ENCODE assay signal across 11 cellular contexts in genomic region chr10:119786117-119786769, GRCh38.
DNase-seq lines count a peak whose midpoint lies in the region; ATAC-seq, FAIRE-seq and TF ChIP-seq lines count a peak whose summit lies in the region.
"Had no signal": no experiment of that assay in that cellular context is flagged by ENCODE, and none has a peak within 500 bp of the region (broad histone marks: within the 10 kb centered on the region; RNA-seq: fewer than 3 reads in every experiment).

No MANE protein-coding gene starts in this region.

- no peak for TF ChIP-seq EP300 in H1 (IDR thresholded peaks at IDR 0.05; ENCODE audit: borderline replicate concordance in 1 of 2, low read depth in 2 of 2, low read length in 2 of 2)

- TF ChIP-seq POLR2A in H1 (IDR thresholded peaks at IDR 0.05; ENCODE audit: control extremely low read depth in 1 of 2, low read depth in 2 of 2, low read length in 2 of 2) = no peak

- no peak overlapping the region for H2AK5ac ChIP-seq in H1 (ENCODE audit: low read depth, low read length)

- no peak overlapping the region for H3K14ac ChIP-seq in H1 (ENCODE audit: insufficient read length)

- H3K27ac Mint-ChIP-seq in GM23338 = peak overlapping the region; percentile 92
- H3K27ac Mint-ChIP-seq: activated CD8-positive, alpha-beta T cell treated with anti-CD3 and anti-CD28 coated beads for 36 hours had no signal

- H2BK5ac ChIP-seq in H1 (ENCODE audit: low read depth, low read length) = peak overlapping the region; percentile 3; the same call in 1 of the 2 replicates

- H3K23me2 ChIP-seq in H1 (ENCODE audit: low read depth, low read length) = no peaks in the 10 kb centered on the region

- no peak overlapping the region for H3K23ac ChIP-seq in H1 (ENCODE audit: insufficient read length)

- no peaks in the 10 kb centered on the region for H3K9me3 ChIP-seq in H1 (ENCODE audit: insufficient read depth in 2 of 2, low read depth in 1 of 2, low read length in 1 of 2)
- H3K9me3 ChIP-seq: spleen had no signal

- 29% methylated on average over 5 of the region's 5 CpGs; no CpG with 5 or more reads in 1 of the 2 experiments for WGBS in H1 (ENCODE audit: extremely low coverage in 1 of 2, insufficient coverage in 1 of 2, insufficient read length in 1 of 2, insufficient replicate concordance in 2 of 2, low coverage in 1 of 2, low lambda C conversion rate in 2 of 2, missing lambda C conversion rate in 1 of 2), 2 experiments

- peak overlapping the region; percentile 65 for H4K5ac ChIP-seq in H1 (ENCODE audit: insufficient read length, low read depth, low read length)

- H4K91ac ChIP-seq in H1 (replicated peaks; ENCODE audit: insufficient read length, low read length) = peak overlapping the region; percentile 63

- no peak for TF ChIP-seq RAD21 in H1 (IDR thresholded peaks at IDR 0.05 in 1 of 2, conservative IDR thresholded peaks at IDR 0.05 in 1 of 2; ENCODE audit: low read depth in 2 of 2, low read length in 2 of 2)

- H3K27me3 Mint-ChIP-seq in GM23338 (ENCODE audit: insufficient read depth, low read depth, poor library complexity) = peaks cover 8% of the 10 kb centered on the region
- H3K27me3 Mint-ChIP-seq: activated CD8-positive, alpha-beta T cell treated with anti-CD3 and anti-CD28 coated beads for 36 hours had no signal

- no peak overlapping the region; the same call in 1 of the 2 replicates for H2BK12ac ChIP-seq in H1 (ENCODE audit: low read depth, low read length)

- POLR2A ChIA-PET in H1 (lab: Charles Lee; ENCODE audit: partially characterized antibody) = interaction anchor here (0.6 to 2.1 kb wide), 4 partner anchors 32 to 686 kb away, joined by 3 to 6 read pairs (median 4); no protein-coding TSS in a partner anchor

- H3K56ac ChIP-seq in H1 (replicated peaks; ENCODE audit: insufficient read length, low read depth, low read length) = no peak overlapping the region

- no peak overlapping the region for H2BK20ac ChIP-seq in H1 (ENCODE audit: low read length)

- no peaks in the 10 kb centered on the region for H3K79me1 ChIP-seq in H1 (ENCODE audit: low read depth, low read length)

- TF ChIP-seq CTCF in GM23338 (conservative IDR thresholded peaks at IDR 0.05; ENCODE audit: low read depth in 2 of 2) (no peak), H1 (IDR thresholded peaks at IDR 0.05; ENCODE audit: control extremely low read depth in 1 of 3, insufficient read depth in 1 of 3, low read depth in 1 of 3, low read length in 3 of 3) (no peak)

- H4K8ac ChIP-seq in H1 (ENCODE audit: extremely low read depth, insufficient read depth, low read length) = no peak overlapping the region

- H3K4ac ChIP-seq in H1 (replicated peaks; ENCODE audit: insufficient read length, low read depth, low read length) = no peak overlapping the region

- peak; percentile 99 for FAIRE-seq in H1 (lab: Jason Lieb, UNC)

- H3K27ac ChIP-seq in GM23338 (ENCODE audit: low read depth) = peak overlapping the region; percentile 92
- peak overlapping the region; percentile 26; the same call in 1 of the 2 replicates for H3K27ac ChIP-seq in H1 (ENCODE audit: low read depth, low read length)
- H3K27ac ChIP-seq: spleen had no signal

- no peaks in the 10 kb centered on the region; the same call in 1 of the 2 replicates for H3F3A ChIP-seq in GM23338 (replicated peaks; ENCODE audit: low read depth)

- H3K4me1 ChIP-seq in GM23338 (ENCODE audit: insufficient read depth) (peaks cover 22% of the 10 kb centered on the region), H1 (replicated peaks in 1 of 4; ENCODE audit: control insufficient read depth in 3 of 4, insufficient read depth in 4 of 4, low read length in 3 of 4) (peaks cover 0 to 8% (median 5%) of the 10 kb centered on the region in 4 experiments)

- no peaks in the 10 kb centered on the region for H3K79me2 ChIP-seq in GM23338 (replicated peaks; ENCODE audit: insufficient read depth)
- no peaks in the 10 kb centered on the region for H3K79me2 ChIP-seq in H1 (ENCODE audit: control insufficient read depth in 1 of 2, insufficient read depth in 2 of 2, low read length in 2 of 2)

- H3K36me3 ChIP-seq in GM23338 (ENCODE audit: insufficient read depth) (no peaks in the 10 kb centered on the region), H1 (ENCODE audit: control insufficient read depth in 2 of 4, insufficient read depth in 4 of 4, low read length in 3 of 4) (no peaks in the 10 kb centered on the region)

- no peak overlapping the region for H2AFZ ChIP-seq in GM23338
- no peak overlapping the region for H2AFZ ChIP-seq in H1 (ENCODE audit: low read length)

- H3K9me3 Mint-ChIP-seq in GM23338 = no peaks in the 10 kb centered on the region
- H3K9me3 Mint-ChIP-seq: activated CD8-positive, alpha-beta T cell treated with anti-CD3 and anti-CD28 coated beads for 36 hours had no signal

- H3K4me3 ChIP-seq in GM23338 = peak overlapping the region; percentile 28; the same call in 1 of the 2 replicates
- H3K4me3 ChIP-seq in H1 (ENCODE audit: extremely low read depth in 1 of 4, insufficient read depth in 2 of 4, low read depth in 3 of 4, low read length in 4 of 4) = peak overlapping the region in 2 of 4 experiments; percentile 16 to 38; a peak in 1 of 8 replicates
- H3K4me3 ChIP-seq: spleen had no signal

- peaks cover 47% of the 10 kb centered on the region for H3K4me1 Mint-ChIP-seq in GM23338

- H3K9me2 ChIP-seq in GM23338 (ENCODE audit: insufficient read depth) = no peaks in the 10 kb centered on the region

- H2BK15ac ChIP-seq in H1 (ENCODE audit: low read length) = no peak overlapping the region

- H3K9ac ChIP-seq in H1 (replicated peaks in 1 of 4; ENCODE audit: extremely low read depth in 1 of 4, low read depth in 3 of 4, low read length in 3 of 4) = peak overlapping the region in 2 of 4 experiments; percentile 25 to 31; a peak in 2 of 7 replicates

- no peaks in the 10 kb centered on the region for H4K20me1 ChIP-seq in GM23338 (replicated peaks; ENCODE audit: insufficient read depth)
- H4K20me1 ChIP-seq in H1 (replicated peaks in 1 of 2; ENCODE audit: control insufficient read depth in 1 of 2, insufficient read depth in 2 of 2, low read length in 2 of 2) = no peaks in the 10 kb centered on the region

- ATAC-seq in GM23338 (peak; percentile 99), HG02571 (IDR thresholded peaks at IDR 0.05; ENCODE audit: unreplicated experiment) (no peak)
- ATAC-seq: activated CD8-positive, alpha-beta T cell treated with anti-CD3 and anti-CD28 coated beads for 36 hours had no signal

- no peaks in the 10 kb centered on the region for H3K36me3 Mint-ChIP-seq in GM23338 (ENCODE audit: low read depth)

- H3K18ac ChIP-seq in H1 (ENCODE audit: extremely low read depth, low read length) = no peak overlapping the region; the same call in 1 of the 2 replicates

- H3K27me3 ChIP-seq in GM23338 (ENCODE audit: insufficient read depth) (no peaks in the 10 kb centered on the region), H1 (replicated peaks in 1 of 4; ENCODE audit: control insufficient read depth in 3 of 4, extremely low read depth in 1 of 4, insufficient read depth in 3 of 4, low read length in 3 of 4) (no peaks in the 10 kb centered on the region)
- H3K27me3 ChIP-seq: spleen had no signal

- H2BK120ac ChIP-seq in H1 (replicated peaks; ENCODE audit: low read depth, low read length) = no peak overlapping the region

- peak overlapping the region; percentile 48 for H3K4me2 ChIP-seq in GM23338
- peak overlapping the region; percentile 43 to 51 for H3K4me2 ChIP-seq in H1 (ENCODE audit: insufficient read depth in 1 of 2, low read depth in 2 of 2, low read length in 2 of 2)

- CTCF ChIA-PET in H1 (lab: Charles Lee; ENCODE audit: partially characterized antibody) = interaction anchor here (0.6 to 1.7 kb wide), 2 partner anchors 35 to 1236 kb away, joined by 3 to 7 read pairs; no protein-coding TSS in a partner anchor

- peak; percentile 91 for DNase-seq in GM23338 (ENCODE audit: low spot score)
- peak; percentile 57 for DNase-seq in NCI-H526 treated with DMSO at 0.1 percent for 48 hours (lab: John Stamatoyannopoulos, UW)
- peak in 1 of 2 experiments; percentile 38 for DNase-seq in H1 (ENCODE audit: low read depth in 1 of 2, low spot score in 2 of 2)
- peak; percentile 53 for DNase-seq in myocyte (ENCODE audit: low read depth)
- DNase-seq in NCI-H1417 (lab: John Stamatoyannopoulos, UW) = no peak
- no peak for DNase-seq in NCI-H510A treated with DMSO at 0.1 percent for 48 hours (lab: John Stamatoyannopoulos, UW)
- DNase-seq in NCI-H748 treated with DMSO at 0.1 percent for 48 hours (lab: John Stamatoyannopoulos, UW) = no peak
- DNase-seq: activated CD8-positive, alpha-beta T cell treated with anti-CD3 and anti-CD28 coated beads for 36 hours; NCI-H510A; spleen had no signal

- peak overlapping the region; percentile 35 for H3K4me3 Mint-ChIP-seq in GM23338
- H3K4me3 Mint-ChIP-seq: activated CD8-positive, alpha-beta T cell treated with anti-CD3 and anti-CD28 coated beads for 36 hours had no signal

TF ChIP-seq in GM23338, 12 proteins besides CTCF, POLR2A, EP300 and RAD21:
- TF ChIP-seq POLR2AphosphoS5 (IDR thresholded peaks at IDR 0.05; ENCODE audit: low read depth) (no peak), NANOG (IDR thresholded peaks at IDR 0.05; ENCODE audit: borderline replicate concordance) (peak; percentile 34; the same call in 1 of the 2 replicates), ZNF114 (CRISPR knock-in tag; IDR thresholded peaks at IDR 0.05) (no peak), CREB1 (CRISPR knock-in tag; IDR thresholded peaks at IDR 0.05; ENCODE audit: low read depth) (peak; percentile 33; the same call in 1 of the 2 replicates)

TF ChIP-seq in H1, 55 proteins besides CTCF, POLR2A, EP300 and RAD21 (continues in another document):
- TF ChIP-seq BACH1 (IDR thresholded peaks at IDR 0.05; ENCODE audit: low read length) (no peak), BCL11A (IDR thresholded peaks at IDR 0.05; ENCODE audit: low read depth in 2 of 2, low read length in 2 of 2) (no peak), BRCA1 (IDR thresholded peaks at IDR 0.05; ENCODE audit: low read depth, low read length) (no peak), PHF8 (conservative IDR thresholded peaks at IDR 0.05; ENCODE audit: low read depth, low read length) (no peak), TAF1 (IDR thresholded peaks at IDR 0.05; ENCODE audit: low read depth, low read length) (no peak; the same call in 1 of the 2 replicates), KDM5A (IDR thresholded peaks at IDR 0.05; ENCODE audit: low read length) (no peak), EZH2 (IDR thresholded peaks at IDR 0.05; ENCODE audit: low read depth, low read length, severe bottlenecking) (no peak), CHD1 (IDR thresholded peaks at IDR 0.05; ENCODE audit: low read depth, low read length) (no peak), RBBP5 (IDR thresholded peaks at IDR 0.05; ENCODE audit: borderline replicate concordance, low read depth, low read length) (no peak), HDAC6 (IDR thresholded peaks at IDR 0.05; ENCODE audit: low read depth, low read length) (no peak), ASH2L (IDR thresholded peaks at IDR 0.05; ENCODE audit: low read length) (peak; percentile 90), SP2 (IDR thresholded peaks at IDR 0.05; ENCODE audit: low read length) (no peak), POU5F1 (IDR thresholded peaks at IDR 0.05; ENCODE audit: low read depth, low read length) (no peak), CHD2 (IDR thresholded peaks at IDR 0.05; ENCODE audit: low read length) (0 out of 2 replicates have a peak, but pooled peaks have one; percentile 10), SUZ12 (IDR thresholded peaks at IDR 0.05; ENCODE audit: low read length) (no peak), GABPA (IDR thresholded peaks at IDR 0.05; ENCODE audit: borderline replicate concordance, insufficient read depth, low read length) (no peak)

Comparison
In these comparisons a context has a peak if more than half of its experiments do, and no peak if none do; other contexts are left out.
1. DNase-seq: peak in GM23338 (single experiment), NCI-H526 treated with DMSO at 0.1 percent for 48 hours (single experiment) and myocyte (single experiment); none in NCI-H1417 (0 of 3), NCI-H510A treated with DMSO at 0.1 percent for 48 hours (single experiment) and NCI-H748 treated with DMSO at 0.1 percent for 48 hours (single experiment).